Comparison of ENCODE assay signal across 10 cellular contexts in genomic region chr1:226937940-226938725, GRCh38. TPM values are rescaled to one million over a fixed set of nuclear protein-coding genes. Genes with fewer than 3 reads are reported as not detected.
DNase-seq lines count a peak whose midpoint lies in the region; ATAC-seq, FAIRE-seq and TF ChIP-seq lines count a peak whose summit lies in the region.
"Had no signal": no experiment of that assay in that cellular context is flagged by ENCODE, and none has a peak within 500 bp of the region (broad histone marks: within the 10 kb centered on the region; RNA-seq: fewer than 3 reads in every experiment).

No MANE protein-coding gene starts in this region.

- no peak for FAIRE-seq in frontal cortex (lab: Jason Lieb, UNC)
- FAIRE-seq: bronchial epithelial cell had no signal

- H3K27me3 ChIP-seq in lower lobe of right lung (ENCODE audit: low read depth) (no peaks in the 10 kb centered on the region), thoracic aorta (replicated peaks; ENCODE audit: insufficient read depth) (no peaks in the 10 kb centered on the region)

- H3K36me3 ChIP-seq in lower lobe of right lung (no peaks in the 10 kb centered on the region), thoracic aorta (no peaks in the 10 kb centered on the region)

- H3K4me1 Mint-ChIP-seq in activated CD4-positive, alpha-beta T cell treated with anti-CD3 and anti-CD28 coated beads, Interleukin-2, amount 10 ng/mL, durations not matched to agents 7 days and 5 days: peaks cover 42% of the 10 kb centered on the region
- H3K4me1 Mint-ChIP-seq in activated CD8-positive, alpha-beta T cell treated with anti-CD3 and anti-CD28 coated beads for 36 hours (ENCODE audit: low read depth): peaks cover 35% of the 10 kb centered on the region

- H3K27ac ChIP-seq in lower lobe of right lung (peak overlapping the region; percentile 99), thoracic aorta (peak overlapping the region; percentile 98 to 99)

- H3K27ac Mint-ChIP-seq in activated CD4-positive, alpha-beta T cell treated with anti-CD3 and anti-CD28 coated beads, Interleukin-2, amount 10 ng/mL, durations not matched to agents 7 days and 5 days: peak overlapping the region; percentile 98
- peak overlapping the region; percentile 93 for H3K27ac Mint-ChIP-seq in activated CD8-positive, alpha-beta T cell treated with anti-CD3 and anti-CD28 coated beads for 36 hours

- peaks cover 16% of the 10 kb centered on the region for H3K9me3 ChIP-seq in lower lobe of right lung
- peaks cover 12% of the 10 kb centered on the region for H3K9me3 ChIP-seq in thoracic aorta

- peaks cover 23% of the 10 kb centered on the region for H3K9me3 Mint-ChIP-seq in activated CD4-positive, alpha-beta T cell treated with anti-CD3 and anti-CD28 coated beads, Interleukin-2, amount 10 ng/mL, durations not matched to agents 7 days and 5 days
- peaks cover 17% of the 10 kb centered on the region for H3K9me3 Mint-ChIP-seq in activated CD8-positive, alpha-beta T cell treated with anti-CD3 and anti-CD28 coated beads for 36 hours

- peaks cover 1% of the 10 kb centered on the region for H3K27me3 Mint-ChIP-seq in activated CD4-positive, alpha-beta T cell treated with anti-CD3 and anti-CD28 coated beads, Interleukin-2, amount 10 ng/mL, durations not matched to agents 7 days and 5 days
- no peaks in the 10 kb centered on the region for H3K27me3 Mint-ChIP-seq in activated CD8-positive, alpha-beta T cell treated with anti-CD3 and anti-CD28 coated beads for 36 hours

- H3K4me3 ChIP-seq in lower lobe of right lung: no peak overlapping the region
- peak overlapping the region; percentile 96 for H3K4me3 ChIP-seq in thoracic aorta

- TF ChIP-seq CTCF in activated CD8-positive, alpha-beta T cell treated with anti-CD3 and anti-CD28 coated beads for 36 hours (IDR thresholded peaks at IDR 0.05): no peak
- TF ChIP-seq CTCF in lower lobe of right lung (IDR thresholded peaks at IDR 0.05): no peak
- TF ChIP-seq CTCF in thoracic aorta (IDR thresholded peaks at IDR 0.05): no peak

- POLR2A ChIA-PET in activated CD4-positive, alpha-beta T cell treated with anti-CD3 and anti-CD28 coated beads, Interleukin-2, amount 10 ng/mL, durations not matched to agents 7 days and 5 days (lab: Charles Lee): interaction anchor here (0.6 kb wide), 2 partner anchors 38 to 491 kb away, joined by 3 read pairs; no protein-coding TSS in a partner anchor
- POLR2A ChIA-PET in activated CD8-positive, alpha-beta T cell treated with anti-CD3 and anti-CD28 coated beads for 36 hours (lab: Charles Lee): interaction anchor here (1.0 to 2.6 kb wide), 6 partner anchors 13 to 72 kb away, joined by 3 to 9 read pairs (median 4); no protein-coding TSS in a partner anchor

- H3K36me3 Mint-ChIP-seq in activated CD4-positive, alpha-beta T cell treated with anti-CD3 and anti-CD28 coated beads, Interleukin-2, amount 10 ng/mL, durations not matched to agents 7 days and 5 days (ENCODE audit: low read depth): peaks cover 22% of the 10 kb centered on the region
- H3K36me3 Mint-ChIP-seq in activated CD8-positive, alpha-beta T cell treated with anti-CD3 and anti-CD28 coated beads for 36 hours (ENCODE audit: low read depth): peaks cover 2% of the 10 kb centered on the region

- H3K4me1 ChIP-seq in lower lobe of right lung (peaks cover 38% of the 10 kb centered on the region), thoracic aorta (ENCODE audit: control insufficient read depth in 1 of 2, low read depth in 2 of 2) (peaks cover 16 to 23% of the 10 kb centered on the region in 2 donors)

- intact Hi-C loops in activated CD8-positive, alpha-beta T cell treated with anti-CD3 and anti-CD28 coated beads for 36 hours (cut with micrococcal nuclease): no loop called here
- intact Hi-C loops in lower lobe of right lung (cut with DNase I): no loop called here

- DNase-seq in activated CD4-positive, alpha-beta T cell treated with anti-CD3 and anti-CD28 coated beads, Interleukin-2, amount 10 ng/mL, durations not matched to agents 7 days and 5 days: no peak
- DNase-seq in activated CD4-positive, alpha-beta T cell treated with anti-CD3 and anti-CD28 coated beads for 4 hours: no peak
- no peak for DNase-seq in activated CD8-positive, alpha-beta T cell treated with anti-CD3 and anti-CD28 coated beads for 36 hours
- DNase-seq in lower lobe of right lung (no peak), thoracic aorta (ENCODE audit: low spot score) (no peak), frontal cortex (ENCODE audit: low spot score in 2 of 2) (no peak), pons (ENCODE audit: low spot score) (no peak)
- DNase-seq: NCI-H774 had no signal

- ATAC-seq in activated CD8-positive, alpha-beta T cell treated with anti-CD3 and anti-CD28 coated beads for 36 hours: no peak
- ATAC-seq in lower lobe of right lung: no peak
- no peak for ATAC-seq in thoracic aorta (ENCODE audit: insufficient number of reproducible peaks, low FRiP score, low read depth)
- no peak for ATAC-seq in GM21447 (IDR thresholded peaks at IDR 0.05; ENCODE audit: unreplicated experiment)

- H3K4me3 Mint-ChIP-seq in activated CD4-positive, alpha-beta T cell treated with anti-CD3 and anti-CD28 coated beads, Interleukin-2, amount 10 ng/mL, durations not matched to agents 7 days and 5 days: peak overlapping the region; percentile 84
- H3K4me3 Mint-ChIP-seq in activated CD8-positive, alpha-beta T cell treated with anti-CD3 and anti-CD28 coated beads for 36 hours: peak overlapping the region; percentile 86

- CTCF ChIA-PET in activated CD4-positive, alpha-beta T cell treated with anti-CD3 and anti-CD28 coated beads, Interleukin-2, amount 10 ng/mL, durations not matched to agents 7 days and 5 days (lab: Charles Lee): interaction anchor here (0.9 to 1.4 kb wide), 3 partner anchors 9 to 305 kb away, joined by 3 to 4 read pairs (median 4); no protein-coding TSS in a partner anchor
- CTCF ChIA-PET in activated CD8-positive, alpha-beta T cell treated with anti-CD3 and anti-CD28 coated beads for 36 hours (lab: Charles Lee): interaction anchor here (0.8 kb wide), 1 partner anchor 26 kb away, joined by 3 read pairs; no protein-coding TSS in a partner anchor

RNA-seq across cellular contexts. Expression of gene COQ8A, which starts 2.0 kb away (rescaled TPM):
- total RNA-seq in activated CD4-positive, alpha-beta T cell treated with anti-CD3 and anti-CD28 coated beads, Interleukin-2, amount 10 ng/mL, durations not matched to agents 7 days and 5 days: 10 to 100 TPM; 22.6 to 25.5 TPM
- total RNA-seq in activated CD8-positive, alpha-beta T cell treated with anti-CD3 and anti-CD28 coated beads for 36 hours: 10 to 100 TPM; 25.3 to 27.2 TPM
- 45.0 TPM for total RNA-seq in lower lobe of right lung
- 10 to 100 TPM; 15.2 to 25.6 TPM for total RNA-seq in thoracic aorta
- 17.5 TPM for total RNA-seq in frontal cortex
